ENCODE assay signal across 24 cellular contexts in the genomic region with DNA sequence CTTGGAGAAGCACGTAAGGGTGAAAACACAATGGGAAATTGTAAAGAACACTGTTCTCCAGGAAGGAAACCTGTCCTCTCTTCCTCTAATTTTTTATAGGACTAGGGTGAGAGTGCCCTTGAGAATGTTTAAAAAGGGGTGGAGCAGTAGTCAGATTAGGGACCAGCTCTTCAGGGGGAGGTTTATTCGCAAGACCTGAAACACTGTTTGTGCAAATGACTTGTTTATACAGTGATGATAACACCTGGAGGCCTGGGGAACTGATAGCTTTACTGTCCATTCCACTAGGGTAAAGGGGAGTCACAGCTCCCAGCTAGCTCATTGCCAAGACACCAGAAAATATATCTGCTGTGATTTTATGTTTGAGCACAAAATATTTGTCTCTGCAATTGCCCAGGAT. TPM values are rescaled to one million over a fixed set of nuclear protein-coding genes. Genes with fewer than 3 reads are reported as not detected.
"Had no signal": no experiment of that assay in that cellular context is flagged by ENCODE, and none has a peak within 500 bp of the region (broad histone marks: within the 10 kb centered on the region; RNA-seq: fewer than 3 reads in every experiment).

No MANE protein-coding gene starts in this region.

- H3K27me3 ChIP-seq: MG63 had no signal

- H3K4me3 ChIP-seq: MG63 had no signal

- H3K9me3 ChIP-seq: MG63 had no signal

- ATAC-seq: PC-3, T-helper 17 cell, WTC11 had no signal

- H3K36me3 ChIP-seq: MG63 had no signal

- FAIRE-seq: bronchial epithelial cell had no signal

- DNase-seq: activated CD4-positive, alpha-beta T cell treated with anti-CD3 and anti-CD28 coated beads, Interleukin-2, amount 10 ng/mL, durations not matched to agents 24 days and 14 days; activated CD4-positive, alpha-beta T cell treated with anti-CD3 and anti-CD28 coated beads, Interleukin-2, amount 50 U/mL, for 48 hours; activated CD4-positive, CD25-positive, alpha-beta regulatory T cell treated with anti-CD3 and anti-CD28 coated beads, Interleukin-2, amount 50 U/mL, for 72 hours; activated effector memory CD4-positive, alpha-beta T cell treated with Interleukin-2 at 50 U/mL for 16 hours; activated naive CD4-positive, alpha-beta T cell; activated T-cell treated with anti-CD3 and anti-CD28 coated beads for 4 hours; aorta; central memory CD4-positive, alpha-beta T cell; cortex of kidney; MG63; MV-4-11; NCI-H1092 treated with DMSO at 0.1 percent for 48 hours; NCI-H1436 treated with DMSO at 0.1 percent for 48 hours; NCI-H187 treated with DMSO at 0.1 percent for 48 hours; NCI-H2081 treated with DMSO at 0.1 percent for 48 hours; NCI-H345; NCI-H524; PC-3; SIG-M5; T-helper 17 cell; T-helper 9 cell had no signal

RNA-seq across cellular contexts. Expression of a gene that starts 8.1 kb away (rescaled TPM):
- total RNA-seq: activated CD4-positive, alpha-beta T cell treated with anti-CD3 and anti-CD28 coated beads, Interleukin-2, amount 10 ng/mL, durations not matched to agents 24 days and 14 days; activated CD8-positive, alpha-beta memory T cell treated with anti-CD3 and anti-CD28 coated beads for 36 hours; aorta; bronchial epithelial cell; T-helper 17 cell had no signal
